ENCODE assay signal across 29 cellular contexts in the genomic region with DNA sequence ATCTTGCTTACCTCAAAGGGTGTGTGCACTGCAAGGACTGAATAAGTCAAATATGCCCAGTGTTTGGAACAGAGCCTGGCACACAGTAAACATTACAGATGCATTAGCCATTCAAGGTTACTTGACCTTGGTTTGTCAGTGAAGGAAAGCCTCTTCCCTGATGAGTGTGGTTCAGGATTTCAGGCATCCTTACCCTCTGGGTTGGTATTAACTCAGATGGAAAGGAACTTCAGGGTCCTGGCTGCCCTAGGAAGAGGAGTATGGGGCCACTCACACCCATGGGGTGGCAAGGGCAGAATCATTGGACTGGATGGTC. TPM values are rescaled to one million over a fixed set of nuclear protein-coding genes. Genes with fewer than 3 reads are reported as not detected.
DNase-seq lines count a peak whose midpoint lies in the region; ATAC-seq, FAIRE-seq and TF ChIP-seq lines count a peak whose summit lies in the region.
"Had no signal": no experiment of that assay in that cellular context is flagged by ENCODE, and none has a peak within 500 bp of the region (broad histone marks: within the 10 kb centered on the region; RNA-seq: fewer than 3 reads in every experiment).

No MANE protein-coding gene starts in this region.

- no peak overlapping the region for H3K4me3 ChIP-seq in osteoblast (ENCODE audit: insufficient read depth, low read length)
- no peak overlapping the region for H3K4me3 ChIP-seq in left ventricle myocardium inferior
- H3K4me3 ChIP-seq: adrenal gland, body of pancreas, Peyer's patch had no signal

- no peaks in the 10 kb centered on the region for H3K9me3 Mint-ChIP-seq in activated T-cell treated with anti-CD3 and anti-CD28 coated beads, Interleukin-2, amount 50 U/mL, for 24 hours
- no peaks in the 10 kb centered on the region for H3K9me3 Mint-ChIP-seq in chondrocyte (ENCODE audit: low read depth)
- H3K9me3 Mint-ChIP-seq: activated CD4-positive, alpha-beta memory T cell treated with anti-CD3 and anti-CD28 coated beads, Interleukin-2, amount 10 ng/mL, durations not matched to agents 7 days and 5 days; activated naive CD4-positive, alpha-beta T cell treated with anti-CD3 and anti-CD28 coated beads for 36 hours; CD4-positive, alpha-beta T cell; T-helper 2 cell treated with Interferon-gamma antibody and Interleukin-4, amounts not matched to agents 5 μg/mL and 100 μg/mL, for 36 hours had no signal

- FAIRE-seq in urothelium cell line (lab: Jason Lieb, UNC): peak; percentile 44
- FAIRE-seq: D721Med, endometrium, small intestine had no signal

- no peak overlapping the region for H3K4me3 Mint-ChIP-seq in activated T-cell treated with anti-CD3 and anti-CD28 coated beads, Interleukin-2, amount 50 U/mL, for 24 hours
- no peak overlapping the region for H3K4me3 Mint-ChIP-seq in chondrocyte (ENCODE audit: unreplicated experiment)
- H3K4me3 Mint-ChIP-seq: activated CD4-positive, alpha-beta memory T cell treated with anti-CD3 and anti-CD28 coated beads, Interleukin-2, amount 10 ng/mL, durations not matched to agents 7 days and 5 days; activated naive CD4-positive, alpha-beta T cell treated with anti-CD3 and anti-CD28 coated beads for 36 hours; CD4-positive, alpha-beta T cell; T-helper 2 cell treated with Interferon-gamma antibody and Interleukin-4, amounts not matched to agents 5 μg/mL and 100 μg/mL, for 36 hours had no signal

- no peak for ATAC-seq in GM21825 (IDR thresholded peaks at IDR 0.05; ENCODE audit: unreplicated experiment)
- ATAC-seq: body of pancreas, left ventricle myocardium superior had no signal

- no peaks in the 10 kb centered on the region for H3K27me3 Mint-ChIP-seq in activated T-cell treated with anti-CD3 and anti-CD28 coated beads, Interleukin-2, amount 50 U/mL, for 24 hours
- no peaks in the 10 kb centered on the region for H3K27me3 Mint-ChIP-seq in chondrocyte (ENCODE audit: low read depth)
- H3K27me3 Mint-ChIP-seq: activated CD4-positive, alpha-beta memory T cell treated with anti-CD3 and anti-CD28 coated beads, Interleukin-2, amount 10 ng/mL, durations not matched to agents 7 days and 5 days; CD4-positive, alpha-beta T cell had no signal

- intact Hi-C loops in left ventricle myocardium inferior (cut with micrococcal nuclease): no loop called here

- H3K4me1 ChIP-seq in osteoblast (ENCODE audit: insufficient read depth, low read length) (peaks cover 46% of the 10 kb centered on the region), left ventricle myocardium inferior (peaks cover 56% of the 10 kb centered on the region)

- no peak for DNase-seq in activated T-cell treated with anti-CD3 and anti-CD28 coated beads, Interleukin-2, amount 50 U/mL, for 24 hours
- DNase-seq in activated T-cell treated with anti-CD3 and anti-CD28 coated beads, Interleukin-2, amount 50 U/mL, for 48 hours: no peak
- DNase-seq in fibroblast of gingiva (ENCODE audit: low read depth): peak; percentile 42
- peak; percentile 93 for DNase-seq in osteoblast (ENCODE audit: insufficient read length, low spot score, missing footprints)
- no peak for DNase-seq in urothelium cell line (ENCODE audit: low spot score)
- DNase-seq in chondrocyte (ENCODE audit: low spot score): no peak
- DNase-seq in left ventricle myocardium inferior: no peak
- DNase-seq: 8988T; activated CD4-positive, alpha-beta memory T cell treated with anti-CD3 and anti-CD28 coated beads, Interleukin-2, amount 10 ng/mL, durations not matched to agents 7 days and 5 days; activated CD8-positive, alpha-beta memory T cell treated with anti-CD3 and anti-CD28 coated beads, Interleukin-2, amount 50 U/mL, for 4 hours; activated naive CD4-positive, alpha-beta T cell treated with anti-CD3 and anti-CD28 coated beads for 36 hours; CD4-positive, alpha-beta T cell; left ventricle myocardium superior; NCI-H1417 treated with DMSO at 0.1 percent for 48 hours; NCI-H2081; NCI-H748 treated with DMSO at 0.1 percent for 48 hours; small intestine; stimulated activated naive CD4-positive, alpha-beta T cell had no signal

- H3K27ac ChIP-seq in osteoblast (ENCODE audit: low read depth, low read length) (peak overlapping the region; percentile 42), left ventricle myocardium inferior (replicated peaks) (no peak overlapping the region)
- H3K27ac ChIP-seq: body of pancreas, neutrophil, Peyer's patch had no signal

- peaks cover 87% of the 10 kb centered on the region for H4K20me1 ChIP-seq in osteoblast (ENCODE audit: insufficient read depth, low read length)

- no peaks in the 10 kb centered on the region for H3K27me3 ChIP-seq in osteoblast (ENCODE audit: insufficient read depth, low read length)
- no peaks in the 10 kb centered on the region for H3K27me3 ChIP-seq in left ventricle myocardium inferior (ENCODE audit: low read depth)
- H3K27me3 ChIP-seq: adrenal gland, body of pancreas, neutrophil, Peyer's patch had no signal

- no peak overlapping the region for H2AFZ ChIP-seq in osteoblast (ENCODE audit: low read length)

- H3K9me3 ChIP-seq in osteoblast (ENCODE audit: low read depth, low read length) (no peaks in the 10 kb centered on the region), left ventricle myocardium inferior (replicated peaks) (no peaks in the 10 kb centered on the region)
- H3K9me3 ChIP-seq: adrenal gland, body of pancreas, neutrophil, Peyer's patch had no signal

- peak overlapping the region; percentile 18 for H3K27ac Mint-ChIP-seq in activated T-cell treated with anti-CD3 and anti-CD28 coated beads, Interleukin-2, amount 50 U/mL, for 24 hours
- no peak overlapping the region for H3K27ac Mint-ChIP-seq in chondrocyte (ENCODE audit: unreplicated experiment)
- H3K27ac Mint-ChIP-seq: activated CD4-positive, alpha-beta memory T cell treated with anti-CD3 and anti-CD28 coated beads, Interleukin-2, amount 10 ng/mL, durations not matched to agents 7 days and 5 days; activated naive CD4-positive, alpha-beta T cell treated with anti-CD3 and anti-CD28 coated beads for 36 hours; CD4-positive, alpha-beta T cell; T-helper 2 cell treated with Interferon-gamma antibody and Interleukin-4, amounts not matched to agents 5 μg/mL and 100 μg/mL, for 36 hours had no signal

- H3K36me3 ChIP-seq in osteoblast (ENCODE audit: insufficient read depth, low read length) (peaks cover 65% of the 10 kb centered on the region), left ventricle myocardium inferior (peaks cover 54% of the 10 kb centered on the region)

- no peak overlapping the region for H3K4me2 ChIP-seq in osteoblast (ENCODE audit: insufficient read depth, low read length)

- peaks cover 43% of the 10 kb centered on the region for H3K4me1 Mint-ChIP-seq in activated T-cell treated with anti-CD3 and anti-CD28 coated beads, Interleukin-2, amount 50 U/mL, for 24 hours (ENCODE audit: low read depth)
- peaks cover 46% of the 10 kb centered on the region for H3K4me1 Mint-ChIP-seq in chondrocyte (ENCODE audit: low read depth)

- peaks cover 84% of the 10 kb centered on the region for H3K79me2 ChIP-seq in osteoblast (ENCODE audit: insufficient read depth, low read length)

- H3K36me3 Mint-ChIP-seq in activated T-cell treated with anti-CD3 and anti-CD28 coated beads, Interleukin-2, amount 50 U/mL, for 24 hours (ENCODE audit: low read depth): peaks cover 78% of the 10 kb centered on the region
- peaks cover 37% of the 10 kb centered on the region for H3K36me3 Mint-ChIP-seq in chondrocyte (ENCODE audit: low read depth)

- no peak for TF ChIP-seq CTCF in osteoblast (IDR thresholded peaks at IDR 0.05; ENCODE audit: extremely low read depth, low read depth, low read length)
- TF ChIP-seq CTCF in chondrocyte (IDR thresholded peaks at IDR 0.05): no peak
- TF ChIP-seq CTCF in left ventricle myocardium inferior (IDR thresholded peaks at IDR 0.05; ENCODE audit: borderline replicate concordance): no peak

RNA-seq across cellular contexts. Expression of a gene that starts 4.1 kb away (rescaled TPM):
- total RNA-seq in osteoblast: under 0.01 TPM in 1 of 2 replicates, not detected in the other
- not detected in 3 replicates for total RNA-seq in chondrocyte
- 0.30 TPM for total RNA-seq in left ventricle myocardium inferior
- total RNA-seq: activated CD4-positive, alpha-beta memory T cell treated with anti-CD3 and anti-CD28 coated beads, Interleukin-2, amount 10 ng/mL, durations not matched to agents 7 days and 5 days; activated naive CD4-positive, alpha-beta T cell treated with anti-CD3 and anti-CD28 coated beads for 36 hours; CD4-positive, alpha-beta T cell; H4; left ventricle myocardium superior; myocyte; temporal lobe had no signal

RNA-seq across cellular contexts. Expression of a gene that starts 5.6 kb away (rescaled TPM):
- total RNA-seq in osteoblast (49.5 and 64.4 TPM in 2 replicates), chondrocyte (48.0 to 55.1 TPM (median 50.5 TPM) in 3 replicates), left ventricle myocardium inferior (23.8 TPM)

RNA-seq across cellular contexts. Expression of a gene that starts 24.1 kb away (rescaled TPM):
- 3.3 and 3.5 TPM in 2 replicates for total RNA-seq in osteoblast
- 5.7 to 7.6 TPM (median 7.3 TPM) in 3 replicates for total RNA-seq in chondrocyte
- 55.5 TPM for total RNA-seq in left ventricle myocardium inferior

Comparison
In these comparisons a context has a peak if more than half of its experiments do, and no peak if none do; other contexts are left out.
1. DNase-seq: peak in fibroblast of gingiva (single experiment) and osteoblast (single experiment); none in activated T-cell treated with anti-CD3 and anti-CD28 coated beads, Interleukin-2, amount 50 U/mL, for 24 hours (single experiment), activated T-cell treated with anti-CD3 and anti-CD28 coated beads, Interleukin-2, amount 50 U/mL, for 48 hours (0 of 2), urothelium cell line (single experiment), chondrocyte (single experiment) and left ventricle myocardium inferior (single experiment).